ENCODE assay signal across 34 cellular contexts in the genomic region with DNA sequence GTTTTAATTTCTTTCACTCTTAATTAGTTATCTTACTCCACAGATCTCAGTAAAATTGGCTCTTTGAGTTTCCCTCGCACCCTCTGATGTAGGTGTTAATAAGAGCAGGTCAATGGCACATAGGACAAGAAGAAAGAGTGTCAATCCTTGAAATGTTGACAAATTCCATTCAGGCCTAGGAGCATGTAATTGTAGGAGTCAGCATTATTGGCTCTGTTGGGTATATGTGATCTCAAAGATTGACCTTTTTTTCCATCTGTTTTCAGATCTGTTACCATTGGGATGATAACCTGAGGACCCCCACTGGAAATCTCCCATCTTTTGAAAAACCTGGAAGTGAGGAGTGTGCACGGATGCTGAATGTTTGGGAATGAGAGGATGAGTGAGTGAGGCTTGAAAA. TPM values are rescaled to one million over a fixed set of nuclear protein-coding genes. Genes with fewer than 3 reads are reported as not detected.
DNase-seq lines count a peak whose midpoint lies in the region; ATAC-seq, FAIRE-seq and TF ChIP-seq lines count a peak whose summit lies in the region.
"Had no signal": no experiment of that assay in that cellular context is flagged by ENCODE, and none has a peak within 500 bp of the region (broad histone marks: within the 10 kb centered on the region; RNA-seq: fewer than 3 reads in every experiment).

No MANE protein-coding gene starts in this region.

- peaks cover 20% of the 10 kb centered on the region for H3K4me1 ChIP-seq in HepG2 (ENCODE audit: insufficient read depth, low read length)
- H3K4me1 ChIP-seq in right lobe of liver = peaks cover 0 to 9% (median 0%) of the 10 kb centered on the region in 4 donors
- no peaks in the 10 kb centered on the region for H3K4me1 ChIP-seq in H9 (ENCODE audit: insufficient read depth, low read length)
- H3K4me1 ChIP-seq in H1 (replicated peaks in 1 of 4; ENCODE audit: control insufficient read depth in 3 of 4, insufficient read depth in 4 of 4, low read length in 3 of 4) = peaks cover 0 to 2% (median under 1%) of the 10 kb centered on the region in 4 experiments; a peak in 3 of 7 replicates
- H3K4me1 ChIP-seq: breast epithelium, colonic mucosa had no signal

- H3K36me3 Mint-ChIP-seq in H9 (ENCODE audit: insufficient read depth in 1 of 3, low read depth in 3 of 3) = peaks cover 47 to 82% (median 72%) of the 10 kb centered on the region in 3 experiments; a peak in 6 of 7 replicates
- H3K36me3 Mint-ChIP-seq in progenitor cell of endocrine pancreas (ENCODE audit: insufficient read depth) = peaks cover 47% of the 10 kb centered on the region

- no peak overlapping the region for H3T11ph ChIP-seq in H9 (ENCODE audit: low read length)

- H3K9ac ChIP-seq in HepG2 (ENCODE audit: insufficient read depth, low read depth, low read length) = no peak overlapping the region
- H3K9ac ChIP-seq in H9 (ENCODE audit: extremely low read depth, insufficient read length, low read length) = no peak overlapping the region
- no peak overlapping the region for H3K9ac ChIP-seq in H1 (replicated peaks in 1 of 4; ENCODE audit: extremely low read depth in 1 of 4, low read depth in 3 of 4, low read length in 3 of 4)

- H3K14ac ChIP-seq in H9 (ENCODE audit: insufficient read depth, low read length) (no peak overlapping the region), H1 (ENCODE audit: insufficient read length) (no peak overlapping the region)

- H3K9me3 ChIP-seq in HepG2 (ENCODE audit: low read length) (no peaks in the 10 kb centered on the region), right lobe of liver (no peaks in the 10 kb centered on the region), H9 (ENCODE audit: control insufficient read depth, low read depth, low read length) (no peaks in the 10 kb centered on the region), H1 (ENCODE audit: insufficient read depth in 2 of 2, low read depth in 1 of 2, low read length in 1 of 2) (no peaks in the 10 kb centered on the region)
- H3K9me3 ChIP-seq: breast epithelium, colonic mucosa, heart left ventricle, suprapubic skin had no signal

- BruUV-seq in HepG2 (replicated peaks; lab: Mats Ljungman, UMichigan) = no TSS peak

- H3K4me3 ChIP-seq in HepG2 (replicated peaks in 1 of 3; ENCODE audit: insufficient read depth in 1 of 3, low read depth in 2 of 3, low read length in 3 of 3) (no peak overlapping the region), right lobe of liver (no peak overlapping the region), H1 (ENCODE audit: extremely low read depth in 1 of 4, insufficient read depth in 2 of 4, low read depth in 3 of 4, low read length in 4 of 4) (no peak overlapping the region)
- H3K4me3 ChIP-seq: breast epithelium, colonic mucosa, GM12878, heart left ventricle, PC-9, smooth muscle cell, suprapubic skin had no signal

- H3K23me2 ChIP-seq in H9 (ENCODE audit: insufficient read length, low read depth, low read length, poor library complexity, severe bottlenecking) (no peaks in the 10 kb centered on the region), H1 (ENCODE audit: low read depth, low read length) (no peaks in the 10 kb centered on the region)

- in situ Hi-C loops in HepG2 (cut with HindIII; ENCODE audit: extremely low pct_ligation_motif_present, low pct_unique_long_range_greater_than_20kb) = no loop called here

- peaks cover 5% of the 10 kb centered on the region; the same call in 1 of the 2 replicates for H4K20me1 ChIP-seq in HepG2 (ENCODE audit: insufficient read depth, low read length)
- H4K20me1 ChIP-seq in H9 (ENCODE audit: control insufficient read depth, insufficient read depth, insufficient read length) = no peaks in the 10 kb centered on the region
- peaks cover 0 to 10% of the 10 kb centered on the region in 2 experiments for H4K20me1 ChIP-seq in H1 (replicated peaks in 1 of 2; ENCODE audit: control insufficient read depth in 1 of 2, insufficient read depth in 2 of 2, low read length in 2 of 2)

- no peak overlapping the region for H3K23ac ChIP-seq in H9 (ENCODE audit: insufficient read length, low read depth, low read length)
- H3K23ac ChIP-seq in H1 (ENCODE audit: insufficient read length) = no peak overlapping the region

- TF ChIP-seq POLR2A in HepG2 (IDR thresholded peaks at IDR 0.05; ENCODE audit: insufficient read depth in 1 of 2, low read depth in 2 of 2, low read length in 2 of 2) (no peak), right lobe of liver (IDR thresholded peaks at IDR 0.05) (no peak), H1 (IDR thresholded peaks at IDR 0.05; ENCODE audit: control extremely low read depth in 1 of 2, low read depth in 2 of 2, low read length in 2 of 2) (no peak)

- H4K91ac ChIP-seq in H9 (ENCODE audit: insufficient read length, low read depth, low read length) (no peak overlapping the region), H1 (replicated peaks; ENCODE audit: insufficient read length, low read length) (no peak overlapping the region)

- no peaks in the 10 kb centered on the region for H3K27me3 ChIP-seq in HepG2 (ENCODE audit: control insufficient read depth in 1 of 2, insufficient read depth in 2 of 2, low read length in 2 of 2)
- no peaks in the 10 kb centered on the region for H3K27me3 ChIP-seq in right lobe of liver
- no peaks in the 10 kb centered on the region for H3K27me3 ChIP-seq in H9 (ENCODE audit: insufficient read depth, low read length)
- H3K27me3 ChIP-seq in H1 (replicated peaks in 1 of 4; ENCODE audit: control insufficient read depth in 3 of 4, extremely low read depth in 1 of 4, insufficient read depth in 3 of 4, low read length in 3 of 4) = no peaks in the 10 kb centered on the region; a peak in 1 of 7 replicates
- H3K27me3 ChIP-seq: breast epithelium, colonic mucosa, heart left ventricle, suprapubic skin had no signal

- 97% methylated on average over 2 of the region's 2 CpGs for WGBS in HepG2 (ENCODE audit: low lambda C conversion rate)
- WGBS in right lobe of liver (ENCODE audit: insufficient coverage, low coverage, low lambda C conversion rate, missing lambda C conversion rate) = 82% methylated on average over 2 of the region's 2 CpGs
- WGBS in H9 (ENCODE audit: extremely low coverage, insufficient read length, low lambda C conversion rate) = no CpG with 5 or more reads among the region's 2 CpGs
- WGBS in H1 (ENCODE audit: extremely low coverage in 1 of 2, insufficient coverage in 1 of 2, insufficient read length in 1 of 2, insufficient replicate concordance in 2 of 2, low coverage in 1 of 2, low lambda C conversion rate in 2 of 2, missing lambda C conversion rate in 1 of 2), 2 experiments = 92% methylated on average over 2 of the region's 2 CpGs; no CpG with 5 or more reads in 1 of the 2 experiments

- H4K8ac ChIP-seq in H9 (replicated peaks; ENCODE audit: insufficient read length, low read depth, low read length) (no peak overlapping the region), H1 (ENCODE audit: extremely low read depth, insufficient read depth, low read length) (no peak overlapping the region)

- H3K36me3 ChIP-seq in HepG2 (replicated peaks in 1 of 2; ENCODE audit: control insufficient read depth in 1 of 2, insufficient read depth in 2 of 2, low read length in 2 of 2) (peaks cover 31 to 54% of the 10 kb centered on the region in 2 experiments), right lobe of liver (peaks cover 9 to 68% (median 42%) of the 10 kb centered on the region in 4 donors), H1 (ENCODE audit: control insufficient read depth in 2 of 4, insufficient read depth in 4 of 4, low read length in 3 of 4) (peaks cover 42 to 83% (median 62%) of the 10 kb centered on the region in 4 experiments)

- no peak overlapping the region for H2BK120ac ChIP-seq in H9 (ENCODE audit: low read depth, low read length, poor library complexity, severe bottlenecking)
- H2BK120ac ChIP-seq in H1 (replicated peaks; ENCODE audit: low read depth, low read length) = no peak overlapping the region

- H3K18ac ChIP-seq in H9 (ENCODE audit: insufficient read length, low read depth, low read length) (no peak overlapping the region), H1 (ENCODE audit: extremely low read depth, low read length) (no peak overlapping the region)

- H2AFZ ChIP-seq in HepG2 (ENCODE audit: low read length) = no peak overlapping the region
- no peak overlapping the region for H2AFZ ChIP-seq in H9 (ENCODE audit: low read length)
- no peak overlapping the region for H2AFZ ChIP-seq in H1 (ENCODE audit: low read length)
- H2AFZ ChIP-seq: PC-9 had no signal

- H3K79me2 ChIP-seq in HepG2 (ENCODE audit: insufficient read depth, low read length) (no peaks in the 10 kb centered on the region), H9 (ENCODE audit: insufficient read depth, low read length) (no peaks in the 10 kb centered on the region), H1 (ENCODE audit: control insufficient read depth in 1 of 2, insufficient read depth in 2 of 2, low read length in 2 of 2) (0 out of 4 replicates have a peak, but pooled peaks cover 0 to 2% of the 10 kb centered on the region in 2 experiments)

- H3K27ac Mint-ChIP-seq in H9 (peak overlapping the region in 2 of 3 experiments; percentile 8 to 90; a peak in 2 of 7 replicates), progenitor cell of endocrine pancreas (no peak overlapping the region)

- no peak overlapping the region for H2BK15ac ChIP-seq in H9 (ENCODE audit: low read depth, low read length)
- H2BK15ac ChIP-seq in H1 (ENCODE audit: low read length) = no peak overlapping the region

- H3K27ac ChIP-seq in HepG2 (ENCODE audit: extremely low read length, insufficient read depth, low read length) (no peak overlapping the region), right lobe of liver (no peak overlapping the region), H9 (ENCODE audit: insufficient read length, low read depth, low read length) (no peak overlapping the region), H1 (ENCODE audit: low read depth, low read length) (no peak overlapping the region)
- H3K27ac ChIP-seq: breast epithelium, colonic mucosa, heart left ventricle, PC-9, suprapubic skin had no signal

- TF ChIP-seq CTCF in HepG2 (CRISPR knock-in tag; IDR thresholded peaks at IDR 0.05) = no peak
- no peak for TF ChIP-seq CTCF in right lobe of liver (IDR thresholded peaks at IDR 0.05)
- no peak for TF ChIP-seq CTCF in H9 (conservative IDR thresholded peaks at IDR 0.05)
- no peak for TF ChIP-seq CTCF in H1 (IDR thresholded peaks at IDR 0.05; ENCODE audit: control extremely low read depth in 1 of 3, insufficient read depth in 1 of 3, low read depth in 1 of 3, low read length in 3 of 3)
- TF ChIP-seq CTCF in progenitor cell of endocrine pancreas (IDR thresholded peaks at IDR 0.05; ENCODE audit: unreplicated experiment) = no peak

- ATAC-seq in HepG2 = no peak
- no peak for ATAC-seq in right lobe of liver
- no peak for ATAC-seq in HG02970 (IDR thresholded peaks at IDR 0.05; ENCODE audit: low FRiP score, unreplicated experiment)
- ATAC-seq: GM12878; heart left ventricle; naive thymus-derived CD8-positive, alpha-beta T cell had no signal

- CTCF ChIA-PET in HepG2 (lab: Yijun Ruan, JAX; ENCODE audit: low intra/inter-chr PET ratio, low total read pairs) (no interaction called here), H1 (lab: Charles Lee; ENCODE audit: partially characterized antibody) (interaction anchor here (10.3 kb wide), 1 partner anchor 18 kb away, joined by 107 read pairs; no protein-coding TSS in a partner anchor)

- TF ChIP-seq RAD21 in HepG2 (CRISPR knock-in tag; IDR thresholded peaks at IDR 0.05) = no peak
- TF ChIP-seq RAD21 in H1 (IDR thresholded peaks at IDR 0.05 in 1 of 2, conservative IDR thresholded peaks at IDR 0.05 in 1 of 2; ENCODE audit: low read depth in 2 of 2, low read length in 2 of 2) = no peak

- DNase-seq in HepG2 (ENCODE audit: low spot score) = no peak
- DNase-seq in right lobe of liver = no peak
- no peak for DNase-seq in H9
- no peak for DNase-seq in H1 (ENCODE audit: low read depth in 1 of 2, low spot score in 2 of 2)
- no peak for DNase-seq in cardiac septum (ENCODE audit: low spot score)
- no peak for DNase-seq in progenitor cell of endocrine pancreas (ENCODE audit: low spot score, unreplicated experiment)
- DNase-seq: activated CD8-positive, alpha-beta memory T cell treated with anti-CD3 and anti-CD28 coated beads, Interleukin-2, amount 50 U/mL, for 48 hours; activated effector memory CD4-positive, alpha-beta T cell treated with anti-CD3 and anti-CD28 coated beads, Interleukin-2, amount 50 U/mL, for 16 hours; amygdala; colonic mucosa; DMS 273 treated with DMSO at 0.1 percent for 48 hours; effector memory CD4-positive, alpha-beta T cell; EL; erythroblast; H7; heart left ventricle; KBM-7; midbrain; naive thymus-derived CD8-positive, alpha-beta T cell; NCI-H1105 treated with DMSO at 0.1 percent for 48 hours; NCI-H2029; NCI-H526 treated with DMSO at 0.1 percent for 48 hours; PC-9; retina; Right ventricle myocardium superior; stimulated activated CD4-positive, alpha-beta T cell treated with anti-CD3 and anti-CD28 coated beads, Interleukin-2, amount 100 ng/mL, for 24 hours had no signal

- no peaks in the 10 kb centered on the region for H3K79me1 ChIP-seq in H9 (ENCODE audit: insufficient read depth, low read depth, low read length, poor library complexity, severe bottlenecking)
- H3K79me1 ChIP-seq in H1 (ENCODE audit: low read depth, low read length) = no peaks in the 10 kb centered on the region; the same call in 1 of the 2 replicates

- TF ChIP-seq EP300 in HepG2 (IDR thresholded peaks at IDR 0.05; ENCODE audit: low read depth in 2 of 2, low read length in 2 of 2) (no peak), HepG2 (CRISPR knock-in tag; IDR thresholded peaks at IDR 0.05; ENCODE audit: borderline replicate concordance) (no peak), H1 (IDR thresholded peaks at IDR 0.05; ENCODE audit: borderline replicate concordance in 1 of 2, low read depth in 2 of 2, low read length in 2 of 2) (no peak)

- no peak overlapping the region for H3K4me3 Mint-ChIP-seq in H9
- H3K4me3 Mint-ChIP-seq in progenitor cell of endocrine pancreas (ENCODE audit: low read depth) = no peak overlapping the region
- H3K4me3 Mint-ChIP-seq: naive thymus-derived CD8-positive, alpha-beta T cell had no signal

- H4K5ac ChIP-seq in H9 (ENCODE audit: insufficient read length, low read depth, low read length) = no peak overlapping the region
- H4K5ac ChIP-seq in H1 (ENCODE audit: insufficient read length, low read depth, low read length) = no peak overlapping the region

- H2BK5ac ChIP-seq in H9 (ENCODE audit: insufficient read length, low read length) (no peak overlapping the region), H1 (ENCODE audit: low read depth, low read length) (0 out of 2 replicates have a peak overlapping the region, but pooled peaks have one; percentile 8)

- no peak overlapping the region for H2BK12ac ChIP-seq in H9 (ENCODE audit: insufficient read length, low read depth, low read length)
- H2BK12ac ChIP-seq in H1 (ENCODE audit: low read depth, low read length) = no peak overlapping the region

- POLR2A ChIA-PET in HepG2 (lab: Yijun Ruan, JAX) = interaction anchor here (1.1 to 1.2 kb wide), 2 partner anchors 11 to 18 kb away, joined by 3 read pairs; no protein-coding TSS in a partner anchor
- POLR2A ChIA-PET in H1 (lab: Charles Lee; ENCODE audit: partially characterized antibody) = interaction anchor here (1.0 to 46.3 kb wide), 3 partner anchors 0 to 54 kb away, joined by 6 to 1575 read pairs (median 1575); a partner anchor contains a TSS

- no peak overlapping the region for H3K4me2 ChIP-seq in HepG2 (ENCODE audit: low read depth, low read length)
- no peak overlapping the region for H3K4me2 ChIP-seq in H9 (ENCODE audit: insufficient read depth, insufficient read length, low read length)
- H3K4me2 ChIP-seq in H1 (ENCODE audit: insufficient read depth in 1 of 2, low read depth in 2 of 2, low read length in 2 of 2) = no peak overlapping the region
- H3K4me2 ChIP-seq: PC-9, smooth muscle cell had no signal

- FAIRE-seq in HepG2 (lab: Jason Lieb, UNC) (no peak), H1 (lab: Jason Lieb, UNC) (no peak)
- FAIRE-seq: GM12878 had no signal

- H3K9me3 Mint-ChIP-seq in H9 (no peaks in the 10 kb centered on the region; a peak in 1 of 5 replicates), progenitor cell of endocrine pancreas (ENCODE audit: low read depth) (no peaks in the 10 kb centered on the region)
- H3K9me3 Mint-ChIP-seq: naive thymus-derived CD8-positive, alpha-beta T cell had no signal

- H2AK5ac ChIP-seq in H9 (ENCODE audit: insufficient read length, low read length) = no peak overlapping the region
- H2AK5ac ChIP-seq in H1 (ENCODE audit: low read depth, low read length) = no peak overlapping the region

- H3K4me1 Mint-ChIP-seq in H9 (peaks cover 16 to 18% of the 10 kb centered on the region in 2 experiments), progenitor cell of endocrine pancreas (ENCODE audit: low read depth) (peaks cover 7% of the 10 kb centered on the region)

- H3K4ac ChIP-seq in H9 (ENCODE audit: low read depth, low read length) (no peak overlapping the region), H1 (replicated peaks; ENCODE audit: insufficient read length, low read depth, low read length) (no peak overlapping the region)

- no peak overlapping the region for H2BK20ac ChIP-seq in H9 (ENCODE audit: low read depth, low read length, poor library complexity, severe bottlenecking)
- no peak overlapping the region for H2BK20ac ChIP-seq in H1 (ENCODE audit: low read length)

- intact Hi-C loops in HepG2 (cut with micrococcal nuclease; ENCODE audit: unreplicated experiment) (no loop called here), right lobe of liver (cut with DNase I) (no loop called here), cardiac septum (cut with DNase I) (no loop called here)

- H3K56ac ChIP-seq in H9 (ENCODE audit: insufficient read length, low read depth, low read length) (no peak overlapping the region), H1 (replicated peaks; ENCODE audit: insufficient read length, low read depth, low read length) (no peak overlapping the region)

- H3K27me3 Mint-ChIP-seq in H9 (ENCODE audit: low read depth) (no peaks in the 10 kb centered on the region), progenitor cell of endocrine pancreas (no peaks in the 10 kb centered on the region)
- H3K27me3 Mint-ChIP-seq: naive thymus-derived CD8-positive, alpha-beta T cell had no signal

RNA-seq across cellular contexts. Expression of a gene that starts 11.8 kb away (rescaled TPM):
- total RNA-seq in HepG2 (2016; rRNA removed; fragmentation: Illumina TruSeq; extraction: Trizol) = 2.6 and 3.0 TPM in 2 replicates
- 0.88 and 1.4 TPM in 2 replicates for total RNA-seq in HepG2 (2016; cell fraction: cytosol; rRNA removed; fragmentation: Illumina TruSeq; extraction: Trizol; ENCODE audit: low read depth)
- total RNA-seq in HepG2 (2016; cell fraction: insoluble cytoplasmic fraction; rRNA removed; fragmentation: Illumina TruSeq; extraction: Trizol) = 2.8 and 3.8 TPM in 2 replicates
- 2.5 and 2.9 TPM in 2 replicates for total RNA-seq in HepG2 (2016; cell fraction: membrane; rRNA removed; fragmentation: Illumina TruSeq; extraction: Trizol)
- total RNA-seq in HepG2 (2016; cell fraction: nucleus; rRNA removed; fragmentation: Illumina TruSeq; extraction: Trizol) = 2.6 and 4.3 TPM in 2 replicates
- polyA plus RNA-seq in HepG2 (2011; rRNA removed) = 7.0 and 10.9 TPM in 2 replicates
- polyA plus RNA-seq in HepG2 (2011; cell fraction: cytosol; rRNA removed) = 4.9 and 5.8 TPM in 2 replicates
- 50.3 and 56.8 TPM in 2 replicates for polyA plus RNA-seq in HepG2 (2011; cell fraction: nucleus; rRNA removed)
- polyA plus RNA-seq in HepG2 (2012) = 11.8 and 15.7 TPM in 2 replicates
- 0.86 and 1.4 TPM in 2 replicates for polyA plus RNA-seq in HepG2 (2016; cell fraction: cytosol; fragmentation: Illumina TruSeq; extraction: Trizol; ENCODE audit: low read depth)
- 2.8 and 3.9 TPM in 2 replicates for polyA plus RNA-seq in HepG2 (2016; cell fraction: insoluble cytoplasmic fraction; fragmentation: Illumina TruSeq; extraction: Trizol; ENCODE audit: low read depth)
- polyA plus RNA-seq in HepG2 (2016; cell fraction: membrane; fragmentation: Illumina TruSeq; extraction: Trizol; ENCODE audit: low read depth) = 1.6 and 2.8 TPM in 2 replicates
- 17.9 and 18.3 TPM in 2 replicates for polyA plus RNA-seq in HepG2 (2016; cell fraction: nucleus; fragmentation: Illumina TruSeq; extraction: Trizol; ENCODE audit: insufficient read depth, low read depth)
- polyA minus RNA-seq in HepG2 (2011; rRNA and poly(A)+ RNA removed; ENCODE audit: low replicate concordance) = 0.16 and 7.4 TPM in 2 replicates
- 1.8 and 5.3 TPM in 2 replicates for polyA minus RNA-seq in HepG2 (2011; cell fraction: cytosol; rRNA and poly(A)+ RNA removed)
- 4.2 and 6.6 TPM in 2 replicates for polyA minus RNA-seq in HepG2 (2011; cell fraction: nucleus; rRNA and poly(A)+ RNA removed)
- 1 to 10 TPM; 1.2 to 3.2 (median 2.2) TPM for total RNA-seq in right lobe of liver
- 33.2 and 33.6 TPM in 2 replicates for total RNA-seq in H9 (2021)
- 15.1 and 16.7 TPM in 2 replicates for total RNA-seq in H1 (2021; fragmentation: NEBNext Ultra II Directional; extraction: Animal tissue kit (Norgen Biotek cat#: 25700))
- 6.3 and 9.3 TPM in 2 replicates for polyA plus RNA-seq in H1 (2011; rRNA removed)
- 8.4 TPM for polyA plus RNA-seq in H1 (2011; cell fraction: cytosol; rRNA removed)
- 20.6 TPM for polyA plus RNA-seq in H1 (2011; cell fraction: nucleus; rRNA removed)
- 17.1 to 26.1 TPM (median 23.5 TPM) in 4 replicates for polyA plus RNA-seq in H1 (2012, experiment 1 of 2)
- polyA plus RNA-seq in H1 (2012, experiment 2 of 2) = 21.5 TPM
- polyA plus RNA-seq in H1 (2013, experiment 1 of 2) = 6.6 TPM
- polyA plus RNA-seq in H1 (2013, experiment 2 of 2) = 7.1 TPM
- polyA minus RNA-seq in H1 (2011; rRNA and poly(A)+ RNA removed) = 5.1 and 6.0 TPM in 2 replicates
- 11.2 TPM for polyA minus RNA-seq in H1 (2011; cell fraction: cytosol; rRNA and poly(A)+ RNA removed)
- 7.2 TPM for polyA minus RNA-seq in H1 (2011; cell fraction: nucleus; rRNA and poly(A)+ RNA removed)
- 11.2 TPM for total RNA-seq in cardiac septum
- 21.7 and 23.2 TPM in 2 replicates for total RNA-seq in progenitor cell of endocrine pancreas

RNA-seq across cellular contexts. Expression of a gene that starts 32.4 kb away (rescaled TPM):
- total RNA-seq in HepG2 (2016; rRNA removed; fragmentation: Illumina TruSeq; extraction: Trizol) = 424 and 443 TPM in 2 replicates
- total RNA-seq in HepG2 (2016; cell fraction: cytosol; rRNA removed; fragmentation: Illumina TruSeq; extraction: Trizol; ENCODE audit: low read depth) = 39.2 and 44.6 TPM in 2 replicates
- total RNA-seq in HepG2 (2016; cell fraction: insoluble cytoplasmic fraction; rRNA removed; fragmentation: Illumina TruSeq; extraction: Trizol) = 408 and 433 TPM in 2 replicates
- total RNA-seq in HepG2 (2016; cell fraction: membrane; rRNA removed; fragmentation: Illumina TruSeq; extraction: Trizol) = 113 and 126 TPM in 2 replicates
- total RNA-seq in HepG2 (2016; cell fraction: nucleus; rRNA removed; fragmentation: Illumina TruSeq; extraction: Trizol) = 217 and 252 TPM in 2 replicates
- polyA plus RNA-seq in HepG2 (2011; rRNA removed) = 164 and 169 TPM in 2 replicates
- polyA plus RNA-seq in HepG2 (2011; cell fraction: cytosol; rRNA removed) = 81.9 and 93.5 TPM in 2 replicates
- 158 and 166 TPM in 2 replicates for polyA plus RNA-seq in HepG2 (2011; cell fraction: nucleus; rRNA removed)
- polyA plus RNA-seq in HepG2 (2012) = 249 and 287 TPM in 2 replicates
- polyA plus RNA-seq in HepG2 (2016; cell fraction: cytosol; fragmentation: Illumina TruSeq; extraction: Trizol; ENCODE audit: low read depth) = 7.4 and 10.3 TPM in 2 replicates
- polyA plus RNA-seq in HepG2 (2016; cell fraction: insoluble cytoplasmic fraction; fragmentation: Illumina TruSeq; extraction: Trizol; ENCODE audit: low read depth) = 390 TPM in 2 replicates
- polyA plus RNA-seq in HepG2 (2016; cell fraction: membrane; fragmentation: Illumina TruSeq; extraction: Trizol; ENCODE audit: low read depth) = 36.4 and 43.8 TPM in 2 replicates
- 416 and 457 TPM in 2 replicates for polyA plus RNA-seq in HepG2 (2016; cell fraction: nucleus; fragmentation: Illumina TruSeq; extraction: Trizol; ENCODE audit: insufficient read depth, low read depth)
- polyA minus RNA-seq in HepG2 (2011; rRNA and poly(A)+ RNA removed; ENCODE audit: low replicate concordance) = 266 and 436 TPM in 2 replicates
- polyA minus RNA-seq in HepG2 (2011; cell fraction: cytosol; rRNA and poly(A)+ RNA removed) = 150 and 163 TPM in 2 replicates
- 84.6 and 120 TPM in 2 replicates for polyA minus RNA-seq in HepG2 (2011; cell fraction: nucleus; rRNA and poly(A)+ RNA removed)
- 100 to 1,000 TPM in 2 of 6 experiments, 10 to 100 TPM in 4; 80.8 to 104 (median 94.5) TPM for total RNA-seq in right lobe of liver
- total RNA-seq in H9 (2021) = 742 and 764 TPM in 2 replicates
- 625 and 635 TPM in 2 replicates for total RNA-seq in H1 (2021; fragmentation: NEBNext Ultra II Directional; extraction: Animal tissue kit (Norgen Biotek cat#: 25700))
- polyA plus RNA-seq in H1 (2011; rRNA removed) = 142 and 171 TPM in 2 replicates
- polyA plus RNA-seq in H1 (2011; cell fraction: cytosol; rRNA removed) = 209 TPM
- 433 TPM for polyA plus RNA-seq in H1 (2011; cell fraction: nucleus; rRNA removed)
- 357 to 670 TPM (median 408 TPM) in 4 replicates for polyA plus RNA-seq in H1 (2012, experiment 1 of 2)
- 16.3 TPM for polyA plus RNA-seq in H1 (2012, experiment 2 of 2)
- 602 TPM for polyA plus RNA-seq in H1 (2013, experiment 1 of 2)
- 545 TPM for polyA plus RNA-seq in H1 (2013, experiment 2 of 2)
- polyA minus RNA-seq in H1 (2011; rRNA and poly(A)+ RNA removed) = 512 and 884 TPM in 2 replicates
- polyA minus RNA-seq in H1 (2011; cell fraction: cytosol; rRNA and poly(A)+ RNA removed) = 185 TPM
- 342 TPM for polyA minus RNA-seq in H1 (2011; cell fraction: nucleus; rRNA and poly(A)+ RNA removed)
- total RNA-seq in cardiac septum = 185 TPM
- 379 and 386 TPM in 2 replicates for total RNA-seq in progenitor cell of endocrine pancreas

RNA-seq across cellular contexts. Expression of a gene that starts 50.9 kb away (rescaled TPM):
- not detected in 2 replicates for total RNA-seq in HepG2 (2016; rRNA removed; fragmentation: Illumina TruSeq; extraction: Trizol)
- not detected in 2 replicates for total RNA-seq in HepG2 (2016; cell fraction: cytosol; rRNA removed; fragmentation: Illumina TruSeq; extraction: Trizol; ENCODE audit: low read depth)
- not detected in 2 replicates for total RNA-seq in HepG2 (2016; cell fraction: insoluble cytoplasmic fraction; rRNA removed; fragmentation: Illumina TruSeq; extraction: Trizol)
- not detected in 2 replicates for total RNA-seq in HepG2 (2016; cell fraction: membrane; rRNA removed; fragmentation: Illumina TruSeq; extraction: Trizol)
- total RNA-seq in HepG2 (2016; cell fraction: nucleus; rRNA removed; fragmentation: Illumina TruSeq; extraction: Trizol) = not detected in 2 replicates
- not detected in 2 replicates for polyA plus RNA-seq in HepG2 (2011; rRNA removed)
- not detected in 2 replicates for polyA plus RNA-seq in HepG2 (2011; cell fraction: cytosol; rRNA removed)
- 0.08 TPM in 1 of 2 replicates, not detected in the other for polyA plus RNA-seq in HepG2 (2011; cell fraction: nucleus; rRNA removed)
- not detected in 2 replicates for polyA plus RNA-seq in HepG2 (2012)
- polyA plus RNA-seq in HepG2 (2016; cell fraction: cytosol; fragmentation: Illumina TruSeq; extraction: Trizol; ENCODE audit: low read depth) = not detected in 2 replicates
- not detected in 2 replicates for polyA plus RNA-seq in HepG2 (2016; cell fraction: insoluble cytoplasmic fraction; fragmentation: Illumina TruSeq; extraction: Trizol; ENCODE audit: low read depth)
- not detected in 2 replicates for polyA plus RNA-seq in HepG2 (2016; cell fraction: membrane; fragmentation: Illumina TruSeq; extraction: Trizol; ENCODE audit: low read depth)
- not detected in 2 replicates for polyA plus RNA-seq in HepG2 (2016; cell fraction: nucleus; fragmentation: Illumina TruSeq; extraction: Trizol; ENCODE audit: insufficient read depth, low read depth)
- not detected in 2 replicates for polyA minus RNA-seq in HepG2 (2011; rRNA and poly(A)+ RNA removed; ENCODE audit: low replicate concordance)
- not detected in 2 replicates for polyA minus RNA-seq in HepG2 (2011; cell fraction: cytosol; rRNA and poly(A)+ RNA removed)
- not detected in 2 replicates for polyA minus RNA-seq in HepG2 (2011; cell fraction: nucleus; rRNA and poly(A)+ RNA removed)
- under 1 TPM in 5 of 6 experiments, not detected in 1; 0.19 to 0.56 (median 0.24) TPM for total RNA-seq in right lobe of liver
- not detected in 2 replicates for total RNA-seq in H9 (2021)
- not detected in 2 replicates for total RNA-seq in H1 (2021; fragmentation: NEBNext Ultra II Directional; extraction: Animal tissue kit (Norgen Biotek cat#: 25700))
- 0.05 TPM in 1 of 2 replicates, not detected in the other for polyA plus RNA-seq in H1 (2011; rRNA removed)
- 0.04 TPM for polyA plus RNA-seq in H1 (2011; cell fraction: cytosol; rRNA removed)
- polyA plus RNA-seq in H1 (2011; cell fraction: nucleus; rRNA removed) = not detected
- not detected in 4 replicates for polyA plus RNA-seq in H1 (2012, experiment 1 of 2)
- not detected for polyA plus RNA-seq in H1 (2012, experiment 2 of 2)
- 0.02 TPM for polyA plus RNA-seq in H1 (2013, experiment 1 of 2)
- polyA plus RNA-seq in H1 (2013, experiment 2 of 2) = 0.02 TPM
- 0.05 TPM in 1 of 2 replicates, not detected in the other for polyA minus RNA-seq in H1 (2011; rRNA and poly(A)+ RNA removed)
- not detected for polyA minus RNA-seq in H1 (2011; cell fraction: cytosol; rRNA and poly(A)+ RNA removed)
- not detected for polyA minus RNA-seq in H1 (2011; cell fraction: nucleus; rRNA and poly(A)+ RNA removed)
- 0.30 TPM for total RNA-seq in cardiac septum
- not detected in 2 replicates for total RNA-seq in progenitor cell of endocrine pancreas
- total RNA-seq: H7, kidney epithelial cell, MCF 10A, osteocyte, PC-9, smooth muscle cell had no signal
- polyA plus RNA-seq: smooth muscle cell had no signal
